ENCODE assay signal across 8 cellular contexts in genomic region chr6:28606424-28607391, GRCh38.
DNase-seq lines count a peak whose midpoint lies in the region; ATAC-seq and TF ChIP-seq lines count a peak whose summit lies in the region.

No MANE protein-coding gene starts in this region.

- no peaks in the 10 kb centered on the region for H3K79me2 ChIP-seq in SK-N-SH (ENCODE audit: insufficient read depth)

- H3K4me3 Mint-ChIP-seq in naive thymus-derived CD4-positive, alpha-beta T cell = peak overlapping the region; percentile 5 to 76 (median 66)

- peak overlapping the region in 1 of 2 experiments; percentile 98; a peak in 2 of 4 replicates for H3K27ac ChIP-seq in SK-N-SH (ENCODE audit: low read depth in 2 of 2, low read length in 1 of 2)
- no peak overlapping the region for H3K27ac ChIP-seq in colonic mucosa
- H3K27ac ChIP-seq in naive thymus-derived CD4-positive, alpha-beta T cell (ENCODE audit: low read depth, low read length) = no peak overlapping the region

- H3K9me3 ChIP-seq in SK-N-SH (no peaks in the 10 kb centered on the region), colonic mucosa (no peaks in the 10 kb centered on the region)
- H3K9me3 ChIP-seq in naive thymus-derived CD4-positive, alpha-beta T cell (ENCODE audit: control insufficient read depth in 2 of 3, low read length in 3 of 3) = no peaks in the 10 kb centered on the region

- H3K36me3 ChIP-seq in SK-N-SH (replicated peaks in 1 of 2; ENCODE audit: control insufficient read depth in 1 of 2, insufficient read depth in 2 of 2, low read length in 1 of 2) = no peaks in the 10 kb centered on the region
- no peaks in the 10 kb centered on the region for H3K36me3 ChIP-seq in colonic mucosa
- H3K36me3 ChIP-seq in naive thymus-derived CD4-positive, alpha-beta T cell (ENCODE audit: control insufficient read depth in 2 of 3, insufficient read depth in 3 of 3, low read length in 3 of 3) = no peaks in the 10 kb centered on the region

- no peaks in the 10 kb centered on the region for H4K20me1 ChIP-seq in SK-N-SH (ENCODE audit: insufficient read depth)

- H3K4me2 ChIP-seq in SK-N-SH = peak overlapping the region; percentile 30

- H2AFZ ChIP-seq in SK-N-SH (ENCODE audit: low read depth) = peak overlapping the region; percentile 66

- POLR2A ChIA-PET in SK-N-SH (lab: Yijun Ruan, JAX) = interaction anchor here (0.9 to 1.8 kb wide), 4 partner anchors 16 to 465 kb away, joined by 3 to 8 read pairs (median 4); partner anchors contain the start of gene ZKSCAN8
- POLR2A ChIA-PET in naive thymus-derived CD4-positive, alpha-beta T cell (lab: Charles Lee) = no interaction called here

- peak in 1 of 2 experiments; percentile 13; a peak in 1 of 4 replicates for TF ChIP-seq EP300 in SK-N-SH (IDR thresholded peaks at IDR 0.05; ENCODE audit: borderline replicate concordance in 1 of 2, low read depth in 1 of 2, low read length in 1 of 2)

- H3K4me1 ChIP-seq in SK-N-SH (ENCODE audit: control insufficient read depth in 1 of 2, insufficient read depth in 2 of 2, low read depth in 1 of 2, low read length in 1 of 2) (no peaks in the 10 kb centered on the region; a peak in 2 of 4 replicates), colonic mucosa (no peaks in the 10 kb centered on the region)
- peaks cover 0 to 6% of the 10 kb centered on the region in 2 donors for H3K4me1 ChIP-seq in naive thymus-derived CD4-positive, alpha-beta T cell (ENCODE audit: control insufficient read depth in 2 of 2, insufficient read depth in 2 of 2, low read length in 2 of 2)

- H3K4me1 Mint-ChIP-seq in naive thymus-derived CD4-positive, alpha-beta T cell = peaks cover 0 to 16% (median 9%) of the 10 kb centered on the region in 7 donors

- H3K4me3 ChIP-seq in SK-N-SH (ENCODE audit: low read depth in 2 of 2, low read length in 1 of 2) (peak overlapping the region; percentile 46 to 59), colonic mucosa (peak overlapping the region; percentile 7)
- peak overlapping the region; percentile 15 for H3K4me3 ChIP-seq in naive thymus-derived CD4-positive, alpha-beta T cell (ENCODE audit: low read length)

- 3% methylated on average over 28 of the region's 30 CpGs for WGBS in SK-N-SH (ENCODE audit: low lambda C conversion rate)

- intact Hi-C loops in colonic mucosa (cut with DNase I) = no loop called here
- intact Hi-C loops in naive thymus-derived CD4-positive, alpha-beta T cell (cut with micrococcal nuclease) = no loop called here

- peaks cover 0 to 5% (median 0%) of the 10 kb centered on the region in 11 donors for H3K9me3 Mint-ChIP-seq in naive thymus-derived CD4-positive, alpha-beta T cell

- H3K9ac ChIP-seq in SK-N-SH = no peak overlapping the region; the same call in 1 of the 2 replicates
- no peak overlapping the region for H3K9ac ChIP-seq in colonic mucosa (ENCODE audit: low read depth in 2 of 2, low read length in 2 of 2)

- peak; percentile 56 for TF ChIP-seq CTCF in SK-N-SH (IDR thresholded peaks at IDR 0.05)
- no peak for TF ChIP-seq CTCF in colonic mucosa (IDR thresholded peaks at IDR 0.05)

- peak overlapping the region in 5 of 9 donors; percentile 31 to 91 (median 51) for H3K27ac Mint-ChIP-seq in naive thymus-derived CD4-positive, alpha-beta T cell

- no peaks in the 10 kb centered on the region for H3K36me3 Mint-ChIP-seq in naive thymus-derived CD4-positive, alpha-beta T cell

- ATAC-seq in naive thymus-derived CD4-positive, alpha-beta T cell = no peak
- ATAC-seq in GM21825 (IDR thresholded peaks at IDR 0.05; ENCODE audit: unreplicated experiment) = no peak
- no peak for ATAC-seq in GM19023 (IDR thresholded peaks at IDR 0.05; ENCODE audit: unreplicated experiment)

- peak; percentile 32 for TF ChIP-seq RAD21 in SK-N-SH (IDR thresholded peaks at IDR 0.05; ENCODE audit: low read length)

- H3F3A ChIP-seq in SK-N-SH (replicated peaks; ENCODE audit: insufficient read depth) = peaks cover 5% of the 10 kb centered on the region

- H3K9me2 ChIP-seq in SK-N-SH = no peaks in the 10 kb centered on the region

- H3K27me3 ChIP-seq in SK-N-SH (ENCODE audit: insufficient read depth) = no peaks in the 10 kb centered on the region
- no peaks in the 10 kb centered on the region for H3K27me3 ChIP-seq in colonic mucosa
- H3K27me3 ChIP-seq in naive thymus-derived CD4-positive, alpha-beta T cell (ENCODE audit: control insufficient read depth in 2 of 2, insufficient read depth in 2 of 2, low read length in 2 of 2) = peaks cover 3 to 8% of the 10 kb centered on the region in 2 donors

- DNase-seq in 8988T (peak; percentile 61), GM03348 (ENCODE audit: low spot score) (peak; percentile 66), M059J (ENCODE audit: low read depth) (peak; percentile 84), SK-N-SH (peak; percentile 90), colonic mucosa (no peak)
- DNase-seq in naive thymus-derived CD4-positive, alpha-beta T cell = peak in 8 of 9 donors; percentile 35 to 57 (median 46)

- H3K27me3 Mint-ChIP-seq in naive thymus-derived CD4-positive, alpha-beta T cell = peaks cover 50 to 69% (median 66%) of the 10 kb centered on the region in 5 donors

- CTCF ChIA-PET in SK-N-SH (lab: Yijun Ruan, JAX) = interaction anchor here (0.6 to 2.1 kb wide), 14 partner anchors 8 to 129 kb away, joined by 3 to 13 read pairs (median 4); a partner anchor contains a TSS
- CTCF ChIA-PET in naive thymus-derived CD4-positive, alpha-beta T cell (lab: Charles Lee) = interaction anchor here (0.5 kb wide), 1 partner anchor 57 kb away, joined by 5 read pairs; no protein-coding TSS in a partner anchor

TF ChIP-seq in SK-N-SH, 30 proteins besides CTCF, POLR2A, EP300 and RAD21:
- TF ChIP-seq FOXJ3 (CRISPR knock-in tag; IDR thresholded peaks at IDR 0.05) (no peak; the same call in 1 of the 2 replicates), CHD2 (IDR thresholded peaks at IDR 0.05; ENCODE audit: low read length, partially characterized antibody) (peak; percentile 10), GABPA (IDR thresholded peaks at IDR 0.05; ENCODE audit: low read depth) (no peak), NRF1 (IDR thresholded peaks at IDR 0.05; ENCODE audit: low read depth, low read length) (no peak), RCOR1 (IDR thresholded peaks at IDR 0.05; ENCODE audit: low read length) (peak; percentile 36; the same call in 1 of the 2 replicates), FOSL2 (IDR thresholded peaks at IDR 0.05; ENCODE audit: borderline replicate concordance, low read depth) (peak; percentile 65), RFX5 (IDR thresholded peaks at IDR 0.05; ENCODE audit: low read length) (peak; percentile 41; the same call in 1 of the 2 replicates), SIN3A (IDR thresholded peaks at IDR 0.05; ENCODE audit: borderline replicate concordance, low read depth, low read length) (no peak), TEAD4 (IDR thresholded peaks at IDR 0.05; ENCODE audit: borderline replicate concordance, insufficient read depth) (peak; percentile 77; the same call in 1 of the 2 replicates), TCF12 (IDR thresholded peaks at IDR 0.05) (peak; percentile 26), MAX (IDR thresholded peaks at IDR 0.05; ENCODE audit: low read depth) (peak; percentile 75), SMC3 (IDR thresholded peaks at IDR 0.05; ENCODE audit: low read depth, low read length) (0 out of 2 replicates have a peak, but pooled peaks have one; percentile 2), MXI1 (IDR thresholded peaks at IDR 0.05; ENCODE audit: low read depth, low read length) (peak; percentile 61)
- TF ChIP-seq, protein P1, sequence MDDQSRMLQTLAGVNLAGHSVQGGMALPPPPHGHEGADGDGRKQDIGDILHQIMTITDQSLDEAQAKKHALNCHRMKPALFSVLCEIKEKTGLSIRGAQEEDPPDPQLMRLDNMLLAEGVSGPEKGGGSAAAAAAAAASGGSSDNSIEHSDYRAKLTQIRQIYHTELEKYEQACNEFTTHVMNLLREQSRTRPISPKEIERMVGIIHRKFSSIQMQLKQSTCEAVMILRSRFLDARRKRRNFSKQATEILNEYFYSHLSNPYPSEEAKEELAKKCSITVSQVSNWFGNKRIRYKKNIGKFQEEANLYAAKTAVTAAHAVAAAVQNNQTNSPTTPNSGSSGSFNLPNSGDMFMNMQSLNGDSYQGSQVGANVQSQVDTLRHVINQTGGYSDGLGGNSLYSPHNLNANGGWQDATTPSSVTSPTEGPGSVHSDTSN (IDR thresholded peaks at IDR 0.05) = peak; percentile 18; the same call in 1 of the 2 replicates
TF ChIP-seq in SK-N-SH: peak in this region for 10.
